8 cellular contexts compared by ENCODE assay signal in genomic region chr15:79283252-79284048, GRCh38. TPM values are rescaled to one million over a fixed set of nuclear protein-coding genes. Genes with fewer than 3 reads are reported as not detected.
DNase-seq lines count a peak whose midpoint lies in the region; ATAC-seq and TF ChIP-seq lines count a peak whose summit lies in the region.

No MANE protein-coding gene starts in this region.

- H3K79me2 ChIP-seq in DND-41 (ENCODE audit: insufficient read depth, low read length): no peaks in the 10 kb centered on the region

- ATAC-seq in DND-41 (ENCODE audit: insufficient read depth, low read depth) (no peak), HG02759 (IDR thresholded peaks at IDR 0.05; ENCODE audit: unreplicated experiment) (no peak), GM19463 (IDR thresholded peaks at IDR 0.05; ENCODE audit: unreplicated experiment) (no peak)

- TF ChIP-seq CTCF in DND-41 (IDR thresholded peaks at IDR 0.05; ENCODE audit: borderline replicate concordance, extremely low read depth, low read length, poor library complexity, severe bottlenecking): no peak

- no peaks in the 10 kb centered on the region for H3K36me3 ChIP-seq in DND-41 (ENCODE audit: insufficient read depth, low read length)
- H3K36me3 ChIP-seq in MG63: no peaks in the 10 kb centered on the region
- H3K36me3 ChIP-seq in adipocyte (ENCODE audit: control insufficient read depth, insufficient read depth, low read length, severe bottlenecking): no peaks in the 10 kb centered on the region

- H3K4me3 ChIP-seq in DND-41 (ENCODE audit: low read depth in 1 of 2, low read length in 2 of 2) (no peak overlapping the region), MG63 (no peak overlapping the region), adipocyte (ENCODE audit: low read length) (peak overlapping the region; percentile 60)

- DNase-seq in DND-41 (peak; percentile 11), MG63 (peak; percentile 41), adipocyte (ENCODE audit: low read depth) (peak; percentile 66), hypothalamus (lab: John Stamatoyannopoulos, UW) (peak in 30 of 51 donors; percentile 3 to 70 (median 23))
- peak; percentile 17 to 40 for DNase-seq in stimulated activated CD4-positive, alpha-beta T cell treated with anti-CD3 and anti-CD28 coated beads, Interleukin-2, amount 100 ng/mL, for 48 hours
- no peak for DNase-seq in effector CD8-positive, alpha-beta T cell (lab: John Stamatoyannopoulos, UW)

- no peak overlapping the region for H2AFZ ChIP-seq in DND-41 (ENCODE audit: low read depth, low read length)

- H3K27ac ChIP-seq in DND-41 (ENCODE audit: low read length): no peak overlapping the region

- H3K4me1 ChIP-seq in DND-41 (ENCODE audit: insufficient read depth, low read length) (no peaks in the 10 kb centered on the region), adipocyte (ENCODE audit: control insufficient read depth, insufficient read depth, low read length) (no peaks in the 10 kb centered on the region)

- H3K9ac ChIP-seq in DND-41 (ENCODE audit: low read depth, low read length) (no peak overlapping the region), adipocyte (ENCODE audit: low read length) (no peak overlapping the region)

- H3K4me2 ChIP-seq in DND-41 (ENCODE audit: insufficient read depth, low read length): no peak overlapping the region

- no peaks in the 10 kb centered on the region for H4K20me1 ChIP-seq in DND-41 (ENCODE audit: insufficient read depth, low read length)

- H3K9me3 ChIP-seq in DND-41 (ENCODE audit: insufficient read depth, low read length, severe bottlenecking) (no peaks in the 10 kb centered on the region), MG63 (peaks cover 3% of the 10 kb centered on the region; the same call in 1 of the 2 replicates), adipocyte (ENCODE audit: control insufficient read depth, low read length) (no peaks in the 10 kb centered on the region)

- H3K27me3 ChIP-seq in DND-41 (ENCODE audit: insufficient read depth, low read length, poor library complexity) (peaks cover 4% of the 10 kb centered on the region), MG63 (peaks cover 46% of the 10 kb centered on the region), adipocyte (replicated peaks; ENCODE audit: control insufficient read depth, insufficient read depth, low read length) (peaks cover 58% of the 10 kb centered on the region)

RNA-seq across cellular contexts. Expression of gene ANKRD34C, which starts 0.9 kb away (rescaled TPM):
- not detected in 2 replicates for total RNA-seq in MG63 (2014; rRNA removed; shearing (Covaris generic); ENCODE audit: low replicate concordance)

RNA-seq across cellular contexts. Expression of gene TMED3, which starts 27.5 kb away (rescaled TPM):
- total RNA-seq in MG63 (2014; rRNA removed; shearing (Covaris generic); ENCODE audit: low replicate concordance): 149 and 212 TPM in 2 replicates
